25 cellular contexts compared by ENCODE assay signal in genomic region chr7:41039386-41040315, GRCh38.
DNase-seq lines count a peak whose midpoint lies in the region; ATAC-seq and TF ChIP-seq lines count a peak whose summit lies in the region.
"Had no signal": no experiment of that assay in that cellular context is flagged by ENCODE, and none has a peak within 500 bp of the region (broad histone marks: within the 10 kb centered on the region; RNA-seq: fewer than 3 reads in every experiment).

No MANE protein-coding gene starts in this region.

- H3K79me1 ChIP-seq in trophoblast cell (ENCODE audit: low read length) (peaks cover 4% of the 10 kb centered on the region), H9 (ENCODE audit: insufficient read depth, low read depth, low read length, poor library complexity, severe bottlenecking) (no peaks in the 10 kb centered on the region)

- H2BK5ac ChIP-seq in trophoblast cell (ENCODE audit: low read depth, low read length, poor library complexity) (no peak overlapping the region), H9 (ENCODE audit: insufficient read length, low read length) (no peak overlapping the region)

- peaks cover 3% of the 10 kb centered on the region for H3K79me2 ChIP-seq in trophoblast cell (ENCODE audit: control insufficient read depth, insufficient read depth, low read length, poor library complexity)
- no peaks in the 10 kb centered on the region for H3K79me2 ChIP-seq in H9 (ENCODE audit: insufficient read depth, low read length)

- no peak overlapping the region for H2BK20ac ChIP-seq in H9 (ENCODE audit: low read depth, low read length, poor library complexity, severe bottlenecking)

- no peak overlapping the region for H3K9ac ChIP-seq in trophoblast cell (ENCODE audit: low read length)
- no peak overlapping the region for H3K9ac ChIP-seq in H9 (ENCODE audit: extremely low read depth, insufficient read length, low read length)

- peaks cover 6% of the 10 kb centered on the region for H3K27me3 Mint-ChIP-seq in H9 (ENCODE audit: low read depth)
- H3K27me3 Mint-ChIP-seq: CD8-positive, alpha-beta memory T cell had no signal

- H3K23ac ChIP-seq in trophoblast cell (ENCODE audit: low read length) (no peak overlapping the region), H9 (ENCODE audit: insufficient read length, low read depth, low read length) (no peak overlapping the region)

- H3K27ac ChIP-seq in trophoblast cell (ENCODE audit: low read depth, low read length), result no peak overlapping the region
- H3K27ac ChIP-seq in H9 (ENCODE audit: insufficient read length, low read depth, low read length), result no peak overlapping the region
- H3K27ac ChIP-seq: SJSA1 had no signal

- no peak overlapping the region for H3K4me3 Mint-ChIP-seq in H9
- H3K4me3 Mint-ChIP-seq: CD14-positive monocyte; CD8-positive, alpha-beta memory T cell had no signal

- H2BK12ac ChIP-seq in trophoblast cell (ENCODE audit: low read length) (peak overlapping the region; percentile 25), H9 (ENCODE audit: insufficient read length, low read depth, low read length) (no peak overlapping the region)

- no peak for ATAC-seq in HG02610 (IDR thresholded peaks at IDR 0.05; ENCODE audit: unreplicated experiment)

- peak; percentile 81 for DNase-seq in EH (ENCODE audit: low read depth)
- DNase-seq in astrocyte of the cerebellum (ENCODE audit: low read depth), result peak; percentile 67
- peak; percentile 77 for DNase-seq in fibroblast of peridontal ligament (ENCODE audit: extremely low read depth)
- no peak for DNase-seq in trophoblast cell
- DNase-seq in GDM1 (lab: John Stamatoyannopoulos, UW), result no peak
- DNase-seq in H9, result no peak
- no peak for DNase-seq in mesenteric fat pad (ENCODE audit: low spot score)
- DNase-seq: 8988T; ACHN; BE2C; CD8-positive, alpha-beta memory T cell; DMS79 treated with DMSO at 0.1 percent for 48 hours; GOT3; HCEC 1CT; NCI-H1048; NCI-H1417 treated with DMSO at 0.1 percent for 48 hours; NCI-H1694 treated with DMSO at 0.1 percent for 48 hours; NCI-H2081; NCI-H2227 treated with DMSO at 0.1 percent for 48 hours; NCI-H69; Right ventricle myocardium superior; RPMI8226 had no signal

- no peaks in the 10 kb centered on the region for H3K9me3 ChIP-seq in trophoblast cell (ENCODE audit: insufficient read depth, low read depth, low read length)
- H3K9me3 ChIP-seq in H9 (ENCODE audit: control insufficient read depth, low read depth, low read length), result no peaks in the 10 kb centered on the region
- H3K9me3 ChIP-seq: BE2C had no signal

- H3K4me1 ChIP-seq in trophoblast cell (ENCODE audit: control insufficient read depth in 1 of 2, insufficient read depth in 2 of 2, low read length in 2 of 2) (peaks cover 3% of the 10 kb centered on the region in 2 experiments), H9 (ENCODE audit: insufficient read depth, low read length) (no peaks in the 10 kb centered on the region; the same call in none of the 2 replicates)
- H3K4me1 ChIP-seq: BE2C had no signal

- H3K4me3 ChIP-seq in astrocyte of the cerebellum (ENCODE audit: low read depth, low read length), result no peak overlapping the region
- no peak overlapping the region for H3K4me3 ChIP-seq in trophoblast cell (ENCODE audit: low read depth, low read length)
- H3K4me3 ChIP-seq: SJSA1 had no signal

- no peaks in the 10 kb centered on the region for H3K36me3 ChIP-seq in trophoblast cell (ENCODE audit: control insufficient read depth in 1 of 2, insufficient read depth in 2 of 2, low read length in 2 of 2)
- H3K36me3 ChIP-seq: BE2C, SJSA1 had no signal

- H3K4ac ChIP-seq in trophoblast cell (ENCODE audit: low read depth, low read length) (no peak overlapping the region), H9 (ENCODE audit: low read depth, low read length) (no peak overlapping the region)

- H3K4me1 Mint-ChIP-seq in H9, result peaks cover 0 to 5% of the 10 kb centered on the region in 2 experiments; a peak in 2 of 4 replicates
- H3K4me1 Mint-ChIP-seq: CD8-positive, alpha-beta memory T cell had no signal

- H4K91ac ChIP-seq in trophoblast cell (ENCODE audit: low read depth, low read length) (no peak overlapping the region), H9 (ENCODE audit: insufficient read length, low read depth, low read length) (no peak overlapping the region)

- no peak overlapping the region for H2AK5ac ChIP-seq in trophoblast cell (ENCODE audit: low read length)
- no peak overlapping the region for H2AK5ac ChIP-seq in H9 (ENCODE audit: insufficient read length, low read length)

- no peak for TF ChIP-seq CTCF in astrocyte of the cerebellum (IDR thresholded peaks at IDR 0.05; ENCODE audit: low read depth, low read length, missing control alignments)
- TF ChIP-seq CTCF in H9 (conservative IDR thresholded peaks at IDR 0.05), result no peak

- no peaks in the 10 kb centered on the region for H3K36me3 Mint-ChIP-seq in H9 (ENCODE audit: insufficient read depth in 1 of 3, low read depth in 3 of 3)
- H3K36me3 Mint-ChIP-seq: CD14-positive monocyte; CD8-positive, alpha-beta memory T cell had no signal

- peaks cover 3 to 4% of the 10 kb centered on the region in 2 experiments; a peak in 3 of 5 replicates for H3K9me3 Mint-ChIP-seq in H9

- H3K27me3 ChIP-seq in trophoblast cell (ENCODE audit: insufficient read depth, low read length), result no peaks in the 10 kb centered on the region
- H3K27me3 ChIP-seq in H9 (ENCODE audit: insufficient read depth, low read length), result no peaks in the 10 kb centered on the region
- H3K27me3 ChIP-seq: SJSA1 had no signal

- H3K18ac ChIP-seq in trophoblast cell (ENCODE audit: low read length) (peak overlapping the region; percentile 39), H9 (ENCODE audit: insufficient read length, low read depth, low read length) (no peak overlapping the region)

- H2BK120ac ChIP-seq in trophoblast cell (ENCODE audit: insufficient read depth, low read length, poor library complexity) (no peak overlapping the region), H9 (ENCODE audit: low read depth, low read length, poor library complexity, severe bottlenecking) (no peak overlapping the region)

- no peak overlapping the region; a peak in 1 of 7 replicates for H3K27ac Mint-ChIP-seq in H9

- H3K56ac ChIP-seq in H9 (ENCODE audit: insufficient read length, low read depth, low read length), result no peak overlapping the region

- WGBS in trophoblast cell (ENCODE audit: extremely low coverage, insufficient coverage, insufficient read length), result no CpG with 5 or more reads among the region's 7 CpGs
- WGBS in H9 (ENCODE audit: extremely low coverage, insufficient read length, low lambda C conversion rate), result no CpG with 5 or more reads among the region's 7 CpGs

- H2AFZ ChIP-seq in trophoblast cell (ENCODE audit: insufficient read depth, low read length, poor library complexity), result no peak overlapping the region
- no peak overlapping the region for H2AFZ ChIP-seq in H9 (ENCODE audit: low read length)

- H4K12ac ChIP-seq in trophoblast cell (ENCODE audit: low read depth, low read length), result no peak overlapping the region

- no peak overlapping the region for H2BK15ac ChIP-seq in H9 (ENCODE audit: low read depth, low read length)

- H4K20me1 ChIP-seq in H9 (ENCODE audit: control insufficient read depth, insufficient read depth, insufficient read length), result no peaks in the 10 kb centered on the region

- no peak overlapping the region for H3T11ph ChIP-seq in H9 (ENCODE audit: low read length)

- in situ Hi-C loops in astrocyte of the cerebellum (cut with HindIII; ENCODE audit: low sequenced_read_pairs), result loop anchor here (5.0 kb wide), 1 partner anchor 58 kb away; no protein-coding TSS in a partner anchor

- H4K8ac ChIP-seq in trophoblast cell (ENCODE audit: low read depth, low read length), result no peak overlapping the region
- no peak overlapping the region for H4K8ac ChIP-seq in H9 (replicated peaks; ENCODE audit: insufficient read length, low read depth, low read length)

- H3K23me2 ChIP-seq in H9 (ENCODE audit: insufficient read length, low read depth, low read length, poor library complexity, severe bottlenecking), result no peaks in the 10 kb centered on the region

- H3K14ac ChIP-seq in trophoblast cell (ENCODE audit: low read length) (no peak overlapping the region), H9 (ENCODE audit: insufficient read depth, low read length) (no peak overlapping the region)

- H4K5ac ChIP-seq in H9 (ENCODE audit: insufficient read length, low read depth, low read length), result no peak overlapping the region

- no peak overlapping the region for H3K4me2 ChIP-seq in trophoblast cell (ENCODE audit: low read length)
- no peak overlapping the region for H3K4me2 ChIP-seq in H9 (ENCODE audit: insufficient read depth, insufficient read length, low read length)

Comparison
In these comparisons a context has a peak if more than half of its experiments do, and no peak if none do; other contexts are left out.
1. DNase-seq: peak in EH (single experiment), astrocyte of the cerebellum (single experiment) and fibroblast of peridontal ligament (single experiment); none in trophoblast cell (0 of 2), GDM1 (single experiment), H9 (single experiment) and mesenteric fat pad (single experiment).